Comparison of ENCODE assay signal across 16 cellular contexts in genomic region chr7:30263090-30263710, GRCh38. TPM values are rescaled to one million over a fixed set of nuclear protein-coding genes. Genes with fewer than 3 reads are reported as not detected.
DNase-seq lines count a peak whose midpoint lies in the region; ATAC-seq and TF ChIP-seq lines count a peak whose summit lies in the region.
"Had no signal": no experiment of that assay in that cellular context is flagged by ENCODE, and none has a peak within 500 bp of the region (broad histone marks: within the 10 kb centered on the region; RNA-seq: fewer than 3 reads in every experiment).

No MANE protein-coding gene starts in this region.

- no peak for ATAC-seq in GM23338
- ATAC-seq in left lobe of liver: peak; percentile 95
- ATAC-seq: PC-3 had no signal

- no peaks in the 10 kb centered on the region for H3K27me3 ChIP-seq in GM23338 (ENCODE audit: insufficient read depth)
- H3K27me3 ChIP-seq in SJCRH30: no peaks in the 10 kb centered on the region
- H3K27me3 ChIP-seq in parathyroid adenoma (ENCODE audit: control insufficient read depth, insufficient read depth, low read length): no peaks in the 10 kb centered on the region
- H3K27me3 ChIP-seq: SJSA1 had no signal

- H3K4me3 ChIP-seq in GM23338 (no peak overlapping the region), SJCRH30 (peak overlapping the region; percentile 50), parathyroid adenoma (ENCODE audit: low read depth, low read length) (no peak overlapping the region)
- H3K4me3 ChIP-seq: SJSA1 had no signal

- H3K4me1 Mint-ChIP-seq in GM23338: peaks cover 6% of the 10 kb centered on the region; the same call in 2 of the 3 replicates

- H3K9me2 ChIP-seq in GM23338 (ENCODE audit: insufficient read depth): peaks cover 6% of the 10 kb centered on the region; the same call in 1 of the 2 replicates

- DNase-seq in GM23338 (ENCODE audit: low spot score) (no peak), SJCRH30 (peak; percentile 59 to 75), left lobe of liver (ENCODE audit: low spot score) (peak; percentile 56), ureter (ENCODE audit: low spot score) (no peak), DMS153 (lab: John Stamatoyannopoulos, UW) (no peak), KBM-7 (no peak)
- DNase-seq: AML-193, DMS53, H9, NCI-H1417 treated with DMSO at 0.1 percent for 48 hours, NCI-H1930, NCI-H446 treated with DMSO at 0.1 percent for 48 hours, PC-3 had no signal

- peak overlapping the region; percentile 39; the same call in 1 of the 2 replicates for H2AFZ ChIP-seq in GM23338
- peak overlapping the region; percentile 3 for H2AFZ ChIP-seq in parathyroid adenoma

- no peaks in the 10 kb centered on the region for H3K27me3 Mint-ChIP-seq in GM23338 (ENCODE audit: insufficient read depth, low read depth, poor library complexity)

- no peaks in the 10 kb centered on the region for H3F3A ChIP-seq in GM23338 (replicated peaks; ENCODE audit: low read depth)

- H3K27ac ChIP-seq in GM23338 (ENCODE audit: low read depth): no peak overlapping the region
- peak overlapping the region; percentile 92 for H3K27ac ChIP-seq in SJCRH30
- no peak overlapping the region for H3K27ac ChIP-seq in parathyroid adenoma
- H3K27ac ChIP-seq: SJSA1 had no signal

- H3K4me2 ChIP-seq in GM23338: 0 out of 2 replicates have a peak overlapping the region, but pooled peaks have one; percentile 33
- no peak overlapping the region for H3K4me2 ChIP-seq in parathyroid adenoma (ENCODE audit: low read length)

- TF ChIP-seq CTCF in GM23338 (conservative IDR thresholded peaks at IDR 0.05; ENCODE audit: low read depth in 2 of 2) (no peak), parathyroid adenoma (IDR thresholded peaks at IDR 0.05) (no peak)

- no peak overlapping the region for H3K9ac ChIP-seq in parathyroid adenoma

- no peaks in the 10 kb centered on the region for H3K79me2 ChIP-seq in GM23338 (replicated peaks; ENCODE audit: insufficient read depth)
- H3K79me2 ChIP-seq in parathyroid adenoma: no peaks in the 10 kb centered on the region

- H3K36me3 ChIP-seq in GM23338 (ENCODE audit: insufficient read depth) (no peaks in the 10 kb centered on the region), SJCRH30 (no peaks in the 10 kb centered on the region), parathyroid adenoma (ENCODE audit: control insufficient read depth, insufficient read depth, low read length) (no peaks in the 10 kb centered on the region)
- H3K36me3 ChIP-seq: SJSA1 had no signal

- H3K4me1 ChIP-seq in GM23338 (ENCODE audit: insufficient read depth): no peaks in the 10 kb centered on the region
- H3K4me1 ChIP-seq in SJCRH30: peaks cover 32% of the 10 kb centered on the region
- no peaks in the 10 kb centered on the region for H3K4me1 ChIP-seq in parathyroid adenoma

- H3K9me3 ChIP-seq in SJCRH30 (replicated peaks): no peaks in the 10 kb centered on the region; the same call in 1 of the 2 replicates
- no peaks in the 10 kb centered on the region for H3K9me3 ChIP-seq in parathyroid adenoma (ENCODE audit: control insufficient read depth, low read length)
- H3K9me3 ChIP-seq: SJSA1 had no signal

- no peaks in the 10 kb centered on the region for H4K20me1 ChIP-seq in GM23338 (replicated peaks; ENCODE audit: insufficient read depth)

- no peaks in the 10 kb centered on the region for H3K36me3 Mint-ChIP-seq in GM23338 (ENCODE audit: low read depth)

- H3K27ac Mint-ChIP-seq in GM23338: no peak overlapping the region
- H3K27ac Mint-ChIP-seq: CD14-positive monocyte had no signal

- H3K9me3 Mint-ChIP-seq in GM23338: no peaks in the 10 kb centered on the region
- H3K9me3 Mint-ChIP-seq: H9 had no signal

- H3K4me3 Mint-ChIP-seq in GM23338: no peak overlapping the region
- H3K4me3 Mint-ChIP-seq: CD14-positive monocyte, H9 had no signal

- in situ Hi-C loops in KBM-7 (cut with MboI; ENCODE audit: low pct_unique_long_range_greater_than_20kb, low sequenced_read_pairs): no loop called here

TF ChIP-seq in GM23338, 12 proteins besides CTCF, POLR2A, EP300 and RAD21 (continues in another document):
- TF ChIP-seq EZH2 (IDR thresholded peaks at IDR 0.05; ENCODE audit: low read depth, unreplicated experiment) (no peak), JUNB (IDR thresholded peaks at IDR 0.05; ENCODE audit: unreplicated experiment) (no peak), NANOG (IDR thresholded peaks at IDR 0.05; ENCODE audit: borderline replicate concordance) (no peak), ZNF462 (CRISPR knock-in tag; IDR thresholded peaks at IDR 0.05) (no peak), STAT1 (IDR thresholded peaks at IDR 0.05; ENCODE audit: unreplicated experiment) (no peak), EZH2phosphoT487 (IDR thresholded peaks at IDR 0.05; ENCODE audit: unreplicated experiment) (no peak), CREB1 (CRISPR knock-in tag; IDR thresholded peaks at IDR 0.05; ENCODE audit: low read depth) (no peak), ETS1 (IDR thresholded peaks at IDR 0.05) (no peak)

RNA-seq across cellular contexts. Expression of gene ZNRF2, which starts 21.2 kb away (rescaled TPM):
- 27.0 and 34.7 TPM in 2 replicates for total RNA-seq in GM23338 (2014; rRNA removed; shearing (Covaris generic))
- 6.0 TPM in 2 replicates for polyA plus RNA-seq in GM23338 (2016; fragmentation: Nextera tagmentation; extraction: Ambion mirVana)
- total RNA-seq in SJCRH30 (2014; rRNA removed; shearing (Covaris generic)): 31.1 and 35.2 TPM in 2 replicates
- total RNA-seq in left lobe of liver (18.6 TPM), ureter (23.6 TPM)

Comparison
In these comparisons a context has a peak if more than half of its experiments do, and no peak if none do; other contexts are left out.
1. DNase-seq: peak in SJCRH30 (2 of 2) and left lobe of liver (single experiment); none in GM23338 (single experiment), ureter (single experiment), DMS153 (single experiment) and KBM-7 (single experiment).